ENCODE assay signal across 8 cellular contexts in genomic region chr14:45201908-45202307, GRCh38. TPM values are rescaled to one million over a fixed set of nuclear protein-coding genes. Genes with fewer than 3 reads are reported as not detected.
DNase-seq lines count a peak whose midpoint lies in the region; ATAC-seq and TF ChIP-seq lines count a peak whose summit lies in the region.

No MANE protein-coding gene starts in this region.

- H3K36me3 ChIP-seq in A673 (ENCODE audit: insufficient read depth, low read length, poor library complexity, severe bottlenecking), result peaks cover 31% of the 10 kb centered on the region
- peaks cover 35% of the 10 kb centered on the region for H3K36me3 ChIP-seq in OCI-LY3 (replicated peaks; ENCODE audit: low read depth, low read length)

- H3K79me2 ChIP-seq in OCI-LY3 (ENCODE audit: low read length), result no peaks in the 10 kb centered on the region

- peak; percentile 32 for DNase-seq in A673 (ENCODE audit: low spot score)
- no peak for DNase-seq in epithelial cell of proximal tubule (ENCODE audit: low read depth)
- DNase-seq in NOMO-1 (lab: John Stamatoyannopoulos, UW; ENCODE audit: unreplicated experiment in 2 of 2), result no peak
- no peak for DNase-seq in NCI-H1436 (lab: John Stamatoyannopoulos, UW)
- no peak for DNase-seq in NCI-H187 treated with DMSO at 0.1 percent for 48 hours (lab: John Stamatoyannopoulos, UW)

- no peak overlapping the region for H3K9ac ChIP-seq in OCI-LY3 (ENCODE audit: low read length)

- CTCF ChIA-PET in A673 (lab: Charles Lee), result no interaction called here

- POLR2A ChIA-PET in A673 (lab: Charles Lee; ENCODE audit: low non-redundant PET), result interaction anchor here (0.6 kb wide), 1 partner anchor 11 kb away, joined by 3 read pairs; no protein-coding TSS in a partner anchor

- H3K9me3 ChIP-seq in A673 (ENCODE audit: low read depth, low read length, poor library complexity, severe bottlenecking) (no peaks in the 10 kb centered on the region), OCI-LY3 (ENCODE audit: insufficient read depth, low read length) (no peaks in the 10 kb centered on the region)

- ATAC-seq in HG02870 (IDR thresholded peaks at IDR 0.05; ENCODE audit: unreplicated experiment), result peak; percentile 83

- no peak overlapping the region for H3K27ac ChIP-seq in A673 (ENCODE audit: low read depth, low read length, poor library complexity, severe bottlenecking)
- H3K27ac ChIP-seq in OCI-LY3 (ENCODE audit: low read length), result no peak overlapping the region

- H3K27me3 ChIP-seq in A673 (replicated peaks; ENCODE audit: insufficient read depth, low read depth, low read length, poor library complexity) (no peaks in the 10 kb centered on the region), OCI-LY3 (ENCODE audit: low read depth, low read length) (no peaks in the 10 kb centered on the region)

- H3K4me2 ChIP-seq in OCI-LY3 (ENCODE audit: low read length), result no peak overlapping the region

- intact Hi-C loops in A673 (cut with micrococcal nuclease; ENCODE audit: unreplicated experiment), result no loop called here

- H3K4me3 ChIP-seq in A673 (ENCODE audit: low read depth, low read length, poor library complexity, severe bottlenecking) (no peak overlapping the region), GM12875 (ENCODE audit: low read depth, low read length) (no peak overlapping the region), OCI-LY3 (ENCODE audit: low read length) (no peak overlapping the region), epithelial cell of proximal tubule (ENCODE audit: low read depth, low read length) (no peak overlapping the region)

- H3K4me1 ChIP-seq in A673 (ENCODE audit: insufficient read depth, low read length, poor library complexity, severe bottlenecking) (peaks cover 8% of the 10 kb centered on the region), OCI-LY3 (ENCODE audit: low read length) (no peaks in the 10 kb centered on the region)

- no peaks in the 10 kb centered on the region for H4K20me1 ChIP-seq in OCI-LY3 (ENCODE audit: insufficient read depth, low read length)

- BruUV-seq in A673 (replicated peaks; lab: Mats Ljungman, UMichigan), result no TSS peak

- no peak overlapping the region for H2AFZ ChIP-seq in OCI-LY3 (ENCODE audit: low read depth, low read length)

- TF ChIP-seq CTCF in A673 (conservative IDR thresholded peaks at IDR 0.05; ENCODE audit: low read depth, low read length) (peak; percentile 47), GM12875 (IDR thresholded peaks at IDR 0.05; ENCODE audit: borderline replicate concordance, insufficient read depth, low read depth, low read length) (peak; percentile 34; the same call in 1 of the 2 replicates), OCI-LY3 (IDR thresholded peaks at IDR 0.05; ENCODE audit: low read depth, low read length) (peak; percentile 28; the same call in 1 of the 2 replicates), epithelial cell of proximal tubule (conservative IDR thresholded peaks at IDR 0.05; ENCODE audit: low read depth, low read length) (peak; percentile 35)

RNA-seq across cellular contexts. Expression of gene MIS18BP1, which starts 51.1 kb away (rescaled TPM):
- 61.0 and 63.0 TPM in 2 replicates for total RNA-seq in A673 (2021)
- 26.8 and 27.1 TPM in 2 replicates for total RNA-seq in epithelial cell of proximal tubule
